ENCODE assay signal across 8 cellular contexts in genomic region chr7:19982841-19983835, GRCh38.
A peak's percentile ranks its signal among the peaks of the same experiment; 100 is the strongest.
DNase-seq lines count a peak whose midpoint lies in the region; ATAC-seq, FAIRE-seq and TF ChIP-seq lines count a peak whose summit lies in the region.

No MANE protein-coding gene starts in this region.

- 12% methylated on average over 6 of the region's 6 CpGs for WGBS in HepG2 (ENCODE audit: low lambda C conversion rate)
- WGBS in right lobe of liver (ENCODE audit: insufficient coverage, low coverage, low lambda C conversion rate, missing lambda C conversion rate) = 42% methylated on average over 4 of the region's 6 CpGs
- WGBS in ovary, 3 donors = 57 to 67% (median 60%) methylated on average over 6 of the region's 6 CpGs

- TF ChIP-seq CTCF in HepG2 (CRISPR knock-in tag; IDR thresholded peaks at IDR 0.05) (no peak), right lobe of liver (IDR thresholded peaks at IDR 0.05) (peak in 2 of 4 donors; percentile 6 to 20), bronchial epithelial cell (IDR thresholded peaks at IDR 0.05; ENCODE audit: insufficient read depth, low read length, severe bottlenecking) (peak; percentile 34), ovary (IDR thresholded peaks at IDR 0.05) (peak in 1 of 3 donors; percentile 22), left lung (IDR thresholded peaks at IDR 0.05) (peak in 1 of 2 donors; percentile 18)

- H3K4me2 ChIP-seq in HepG2 (ENCODE audit: low read depth, low read length) = no peak overlapping the region

- intact Hi-C loops in HepG2 (cut with micrococcal nuclease; ENCODE audit: unreplicated experiment) = no loop called here
- intact Hi-C loops in right lobe of liver (cut with DNase I) = no loop called here
- intact Hi-C loops in ovary (cut with DNase I) = no loop called here
- intact Hi-C loops in left lung (cut with DNase I) = no loop called here

- H3K27me3 ChIP-seq in HepG2 (ENCODE audit: control insufficient read depth in 1 of 2, insufficient read depth in 2 of 2, low read length in 2 of 2) = no peaks in the 10 kb centered on the region
- H3K27me3 ChIP-seq in right lobe of liver = no peaks in the 10 kb centered on the region
- no peaks in the 10 kb centered on the region for H3K27me3 ChIP-seq in bronchial epithelial cell (ENCODE audit: control insufficient read depth, insufficient read depth, low read length)
- H3K27me3 ChIP-seq in ovary = no peaks in the 10 kb centered on the region
- no peaks in the 10 kb centered on the region for H3K27me3 ChIP-seq in left lung

- no peaks in the 10 kb centered on the region for H3K79me2 ChIP-seq in HepG2 (ENCODE audit: insufficient read depth, low read length)

- no peaks in the 10 kb centered on the region for H3K36me3 ChIP-seq in HepG2 (replicated peaks in 1 of 2; ENCODE audit: control insufficient read depth in 1 of 2, insufficient read depth in 2 of 2, low read length in 2 of 2)
- no peaks in the 10 kb centered on the region for H3K36me3 ChIP-seq in right lobe of liver
- H3K36me3 ChIP-seq in bronchial epithelial cell (ENCODE audit: control insufficient read depth, insufficient read depth, low read length) = no peaks in the 10 kb centered on the region
- no peaks in the 10 kb centered on the region for H3K36me3 ChIP-seq in ovary
- H3K36me3 ChIP-seq in left lung = no peaks in the 10 kb centered on the region

- no TSS peak for BruUV-seq in HepG2 (replicated peaks; lab: Mats Ljungman, UMichigan)

- H3K27ac ChIP-seq in HepG2 (ENCODE audit: extremely low read length, insufficient read depth, low read length) (no peak overlapping the region), right lobe of liver (no peak overlapping the region), ovary (no peak overlapping the region), left lung (no peak overlapping the region)

- no peak for FAIRE-seq in HepG2 (lab: Jason Lieb, UNC)
- FAIRE-seq in bronchial epithelial cell (lab: Jason Lieb, UNC) = no peak

- no peaks in the 10 kb centered on the region for H4K20me1 ChIP-seq in HepG2 (ENCODE audit: insufficient read depth, low read length)

- no peak for ATAC-seq in HepG2
- ATAC-seq in right lobe of liver = no peak
- no peak for ATAC-seq in left lung
- ATAC-seq in HG03521 (IDR thresholded peaks at IDR 0.05; ENCODE audit: unreplicated experiment) = no peak

- CTCF ChIA-PET in HepG2 (lab: Yijun Ruan, JAX; ENCODE audit: low intra/inter-chr PET ratio, low total read pairs) = interaction anchor here (1.2 kb wide), 1 partner anchor 615 kb away, joined by 5 read pairs; no protein-coding TSS in a partner anchor

- no peaks in the 10 kb centered on the region for H3K4me1 ChIP-seq in HepG2 (ENCODE audit: insufficient read depth, low read length)
- no peaks in the 10 kb centered on the region for H3K4me1 ChIP-seq in right lobe of liver
- no peaks in the 10 kb centered on the region for H3K4me1 ChIP-seq in ovary (ENCODE audit: insufficient read depth)
- no peaks in the 10 kb centered on the region for H3K4me1 ChIP-seq in left lung

- no peak overlapping the region for H3K4me3 ChIP-seq in HepG2 (replicated peaks in 1 of 3; ENCODE audit: insufficient read depth in 1 of 3, low read depth in 2 of 3, low read length in 3 of 3)
- H3K4me3 ChIP-seq in right lobe of liver = no peak overlapping the region
- no peak overlapping the region for H3K4me3 ChIP-seq in bronchial epithelial cell (ENCODE audit: low read depth, low read length)
- no peak overlapping the region for H3K4me3 ChIP-seq in ovary
- H3K4me3 ChIP-seq in left lung = no peak overlapping the region

- H3K9ac ChIP-seq in HepG2 (ENCODE audit: insufficient read depth, low read depth, low read length) = no peak overlapping the region

- DNase-seq in HepG2 (ENCODE audit: low spot score) = peak; percentile 6
- DNase-seq in right lobe of liver = no peak
- peak; percentile 85 for DNase-seq in M059J (ENCODE audit: low read depth)
- DNase-seq in bronchial epithelial cell (ENCODE audit: low read depth) = peak; percentile 53
- DNase-seq in ovary = peak; percentile 18 to 62 (median 23)
- DNase-seq in hepatic stellate cell (ENCODE audit: low spot score) = no peak
- no peak for DNase-seq in left lung

- TF ChIP-seq RAD21 in HepG2 (CRISPR knock-in tag; IDR thresholded peaks at IDR 0.05) = no peak

- POLR2A ChIA-PET in HepG2 (lab: Yijun Ruan, JAX) = no interaction called here

- no peak overlapping the region for H2AFZ ChIP-seq in HepG2 (ENCODE audit: low read length)

- H3K9me3 ChIP-seq in HepG2 (ENCODE audit: low read length) (peaks cover 74% of the 10 kb centered on the region), right lobe of liver (no peaks in the 10 kb centered on the region), ovary (no peaks in the 10 kb centered on the region), left lung (peaks cover 0 to 5% of the 10 kb centered on the region in 2 donors)

- TF ChIP-seq EP300 in HepG2 (IDR thresholded peaks at IDR 0.05; ENCODE audit: low read depth in 2 of 2, low read length in 2 of 2) (no peak), HepG2 (CRISPR knock-in tag; IDR thresholded peaks at IDR 0.05; ENCODE audit: borderline replicate concordance) (no peak), ovary (IDR thresholded peaks at IDR 0.05) (no peak)

- TF ChIP-seq POLR2A in HepG2 (IDR thresholded peaks at IDR 0.05; ENCODE audit: insufficient read depth in 1 of 2, low read depth in 2 of 2, low read length in 2 of 2) = no peak
- TF ChIP-seq POLR2A in right lobe of liver (IDR thresholded peaks at IDR 0.05) = no peak
- TF ChIP-seq POLR2A in ovary (IDR thresholded peaks at IDR 0.05) = no peak

- in situ Hi-C loops in HepG2 (cut with HindIII; ENCODE audit: extremely low pct_ligation_motif_present, low pct_unique_long_range_greater_than_20kb) = no loop called here

TF ChIP-seq in HepG2, 621 proteins besides CTCF, POLR2A, EP300 and RAD21:
- TF ChIP-seq PTBP1 (IDR thresholded peaks at IDR 0.05; ENCODE audit: low read depth, low read length, poor library complexity, severe bottlenecking) (no peak), STAG1 (CRISPR knock-in tag; IDR thresholded peaks at IDR 0.05) (peak; percentile 42), ZNF710 (CRISPR knock-in tag; IDR thresholded peaks at IDR 0.05; ENCODE audit: borderline replicate concordance) (no peak), FOXO4 (CRISPR knock-in tag; conservative IDR thresholded peaks at IDR 0.05) (no peak), ZNF530 (CRISPR knock-in tag; IDR thresholded peaks at IDR 0.05; ENCODE audit: low read depth) (no peak)

Comparison
In these comparisons a context has a peak if more than half of its experiments do, and no peak if none do; other contexts are left out.
1. DNase-seq: peak in HepG2 (single experiment), M059J (single experiment), bronchial epithelial cell (single experiment) and ovary (5 of 5); none in right lobe of liver (0 of 3), hepatic stellate cell (single experiment) and left lung (0 of 2).